In genomic region chr19:36023432-36023831, GRCh38 we compare ENCODE assay signal across 21 cellular contexts. TPM values are rescaled to one million over a fixed set of nuclear protein-coding genes. Genes with fewer than 3 reads are reported as not detected.
DNase-seq lines count a peak whose midpoint lies in the region; ATAC-seq and TF ChIP-seq lines count a peak whose summit lies in the region.
"Had no signal": no experiment of that assay in that cellular context is flagged by ENCODE, and none has a peak within 500 bp of the region (broad histone marks: within the 10 kb centered on the region; RNA-seq: fewer than 3 reads in every experiment).

No MANE protein-coding gene starts in this region.

- DNase-seq in activated naive CD4-positive, alpha-beta T cell treated with anti-CD3 and anti-CD28 coated beads, Interleukin-2, amount 50 U/mL, for 72 hours (ENCODE audit: low spot score in 2 of 2), result no peak
- no peak for DNase-seq in activated naive CD4-positive, alpha-beta T cell treated with Interleukin-2 at 50 U/mL for 16 hours
- DNase-seq in WTC11 (ENCODE audit: low spot score) (no peak), endothelial cell (ENCODE audit: low spot score) (no peak), NOMO-1 (lab: John Stamatoyannopoulos, UW; ENCODE audit: unreplicated experiment in 2 of 2) (no peak)
- DNase-seq in stimulated activated effector memory CD8-positive, alpha-beta T cell treated with anti-CD3 and anti-CD28 coated beads, Interleukin-12 subunit alpha, Interleukin-12 subunit beta, amount 100 ng/mL, for 72 hours (ENCODE audit: low spot score in 2 of 2), result no peak
- DNase-seq: ACHN; BE2C; C1 segment of cervical spinal cord; CD4-positive, alpha-beta memory T cell; CD4-positive, CD25-positive, alpha-beta regulatory T cell; CD8-positive, alpha-beta memory T cell; COR-L47; DMS 273 treated with DMSO at 0.1 percent for 48 hours; DMS153; DMS79 treated with DMSO at 0.1 percent for 48 hours; GF-D8 had no signal

- no peak overlapping the region for H3K4me3 Mint-ChIP-seq in WTC11
- H3K4me3 Mint-ChIP-seq in endothelial cell (ENCODE audit: unreplicated experiment), result peak overlapping the region; percentile 45
- no peak overlapping the region for H3K4me3 Mint-ChIP-seq in stimulated activated effector memory CD8-positive, alpha-beta T cell treated with anti-CD3 and anti-CD28 coated beads, Interleukin-12 subunit alpha, Interleukin-12 subunit beta, amount 100 ng/mL, for 72 hours
- H3K4me3 Mint-ChIP-seq: CD14-positive monocyte; CD4-positive, alpha-beta memory T cell; CD4-positive, CD25-positive, alpha-beta regulatory T cell; CD8-positive, alpha-beta memory T cell had no signal

- POLR2A ChIA-PET in WTC11 (lab: Charles Lee), result no interaction called here

- CTCF ChIA-PET in WTC11 (lab: Charles Lee), result no interaction called here

- H3K27ac Mint-ChIP-seq in activated naive CD4-positive, alpha-beta T cell treated with anti-CD3 and anti-CD28 coated beads, Interleukin-2, amount 50 U/mL, for 72 hours, result peak overlapping the region; percentile 4 to 10
- no peak overlapping the region for H3K27ac Mint-ChIP-seq in WTC11
- no peak overlapping the region for H3K27ac Mint-ChIP-seq in endothelial cell (ENCODE audit: unreplicated experiment)
- H3K27ac Mint-ChIP-seq in stimulated activated effector memory CD8-positive, alpha-beta T cell treated with anti-CD3 and anti-CD28 coated beads, Interleukin-12 subunit alpha, Interleukin-12 subunit beta, amount 100 ng/mL, for 72 hours, result peak overlapping the region; percentile 63

- H3K27me3 Mint-ChIP-seq in WTC11 (ENCODE audit: low read depth) (no peaks in the 10 kb centered on the region), endothelial cell (ENCODE audit: unreplicated experiment) (no peaks in the 10 kb centered on the region)
- H3K27me3 Mint-ChIP-seq: CD4-positive, alpha-beta memory T cell; CD4-positive, CD25-positive, alpha-beta regulatory T cell; CD8-positive, alpha-beta memory T cell had no signal

- H3K9me3 Mint-ChIP-seq in activated naive CD4-positive, alpha-beta T cell treated with anti-CD3 and anti-CD28 coated beads, Interleukin-2, amount 50 U/mL, for 72 hours, result no peaks in the 10 kb centered on the region
- H3K9me3 Mint-ChIP-seq in WTC11 (no peaks in the 10 kb centered on the region), endothelial cell (ENCODE audit: unreplicated experiment) (no peaks in the 10 kb centered on the region)
- no peaks in the 10 kb centered on the region for H3K9me3 Mint-ChIP-seq in stimulated activated effector memory CD8-positive, alpha-beta T cell treated with anti-CD3 and anti-CD28 coated beads, Interleukin-12 subunit alpha, Interleukin-12 subunit beta, amount 100 ng/mL, for 72 hours
- H3K9me3 Mint-ChIP-seq: CD4-positive, alpha-beta memory T cell; CD8-positive, alpha-beta memory T cell had no signal

- no peak for ATAC-seq in activated naive CD4-positive, alpha-beta T cell treated with anti-CD3 and anti-CD28 coated beads, Interleukin-2, amount 50 U/mL, for 72 hours
- ATAC-seq in WTC11, result no peak
- no peak for ATAC-seq in stimulated activated effector memory CD8-positive, alpha-beta T cell treated with anti-CD3 and anti-CD28 coated beads, Interleukin-12 subunit alpha, Interleukin-12 subunit beta, amount 100 ng/mL, for 72 hours
- ATAC-seq in GM18498 (IDR thresholded peaks at IDR 0.05; ENCODE audit: unreplicated experiment), result no peak
- ATAC-seq in HG03439 (IDR thresholded peaks at IDR 0.05; ENCODE audit: unreplicated experiment), result no peak

- peaks cover 0 to 7% of the 10 kb centered on the region in 2 donors for H3K36me3 Mint-ChIP-seq in activated naive CD4-positive, alpha-beta T cell treated with anti-CD3 and anti-CD28 coated beads, Interleukin-2, amount 50 U/mL, for 72 hours
- H3K36me3 Mint-ChIP-seq in WTC11 (peaks cover 15% of the 10 kb centered on the region), endothelial cell (ENCODE audit: low read depth, unreplicated experiment) (peaks cover 25% of the 10 kb centered on the region)
- H3K36me3 Mint-ChIP-seq in stimulated activated effector memory CD8-positive, alpha-beta T cell treated with anti-CD3 and anti-CD28 coated beads, Interleukin-12 subunit alpha, Interleukin-12 subunit beta, amount 100 ng/mL, for 72 hours, result peaks cover 31% of the 10 kb centered on the region

- TF ChIP-seq CTCF in WTC11 (IDR thresholded peaks at IDR 0.05) (no peak), endothelial cell (IDR thresholded peaks at IDR 0.05; ENCODE audit: unreplicated experiment) (no peak)

- H3K4me1 Mint-ChIP-seq in WTC11 (no peaks in the 10 kb centered on the region), endothelial cell (ENCODE audit: unreplicated experiment) (peaks cover 2% of the 10 kb centered on the region)
- H3K4me1 Mint-ChIP-seq in stimulated activated effector memory CD8-positive, alpha-beta T cell treated with anti-CD3 and anti-CD28 coated beads, Interleukin-12 subunit alpha, Interleukin-12 subunit beta, amount 100 ng/mL, for 72 hours, result no peaks in the 10 kb centered on the region
- H3K4me1 Mint-ChIP-seq: CD14-positive monocyte; CD4-positive, CD25-positive, alpha-beta regulatory T cell; CD8-positive, alpha-beta memory T cell had no signal

TF ChIP-seq in WTC11, 78 proteins besides CTCF, POLR2A, EP300 and RAD21:
- TF ChIP-seq ZNF121 (CRISPR knock-in tag; IDR thresholded peaks at IDR 0.05) (0 out of 2 replicates have a peak, but pooled peaks have one; percentile 19), ZNF232 (CRISPR knock-in tag; IDR thresholded peaks at IDR 0.05) (no peak), RELA (CRISPR knock-in tag; IDR thresholded peaks at IDR 0.05; ENCODE audit: borderline replicate concordance) (no peak)

RNA-seq across cellular contexts. Expression of gene CLIP3, which starts 9.2 kb away (rescaled TPM):
- under 1 TPM; 0.66 to 0.96 TPM for total RNA-seq in activated naive CD4-positive, alpha-beta T cell treated with anti-CD3 and anti-CD28 coated beads, Interleukin-2, amount 50 U/mL, for 72 hours
- total RNA-seq in WTC11 (2021) (16.2 to 19.4 TPM (median 17.9 TPM) in 3 replicates), endothelial cell (ENCODE audit: unreplicated experiment) (94.8 TPM)

RNA-seq across cellular contexts. Expression of gene ALKBH6, which starts 9.4 kb away (rescaled TPM):
- 10 to 100 TPM; 50.4 to 74.0 TPM for total RNA-seq in activated naive CD4-positive, alpha-beta T cell treated with anti-CD3 and anti-CD28 coated beads, Interleukin-2, amount 50 U/mL, for 72 hours
- total RNA-seq in WTC11 (2021) (28.1 to 35.1 TPM (median 31.9 TPM) in 3 replicates), endothelial cell (ENCODE audit: unreplicated experiment) (27.3 TPM)

RNA-seq across cellular contexts. Expression of gene SYNE4, which starts 14.8 kb away (rescaled TPM):
- 1 to 10 TPM; 1.8 to 2.6 TPM for total RNA-seq in activated naive CD4-positive, alpha-beta T cell treated with anti-CD3 and anti-CD28 coated beads, Interleukin-2, amount 50 U/mL, for 72 hours
- total RNA-seq in WTC11 (2021) (17.6 to 28.5 TPM (median 27.9 TPM) in 3 replicates), endothelial cell (ENCODE audit: unreplicated experiment) (4.5 TPM)
- total RNA-seq: A673 had no signal

RNA-seq across cellular contexts. Expression of gene SDHAF1, which starts 28.4 kb away (rescaled TPM):
- total RNA-seq in activated naive CD4-positive, alpha-beta T cell treated with anti-CD3 and anti-CD28 coated beads, Interleukin-2, amount 50 U/mL, for 72 hours, result 10 to 100 TPM; 23.0 to 24.7 TPM
- total RNA-seq in WTC11 (2021) (19.5 to 20.8 TPM (median 20.4 TPM) in 3 replicates), endothelial cell (ENCODE audit: unreplicated experiment) (14.3 TPM)

RNA-seq across cellular contexts. Expression of gene THAP8, which starts 30.7 kb away (rescaled TPM):
- 1 to 10 TPM; 3.5 to 4.1 TPM for total RNA-seq in activated naive CD4-positive, alpha-beta T cell treated with anti-CD3 and anti-CD28 coated beads, Interleukin-2, amount 50 U/mL, for 72 hours
- 6.6 to 10.7 TPM (median 6.9 TPM) in 3 replicates for total RNA-seq in WTC11 (2021)
- 6.7 TPM for total RNA-seq in endothelial cell (ENCODE audit: unreplicated experiment)

Comparison
In these comparisons a context has a peak if more than half of its experiments do, and no peak if none do; other contexts are left out.
1. H3K27ac Mint-ChIP-seq: peak in activated naive CD4-positive, alpha-beta T cell treated with anti-CD3 and anti-CD28 coated beads, Interleukin-2, amount 50 U/mL, for 72 hours (2 of 2) and stimulated activated effector memory CD8-positive, alpha-beta T cell treated with anti-CD3 and anti-CD28 coated beads, Interleukin-12 subunit alpha, Interleukin-12 subunit beta, amount 100 ng/mL, for 72 hours (single experiment); none in WTC11 (single experiment) and endothelial cell (single experiment).